Comparison of ENCODE assay signal across 28 cellular contexts in the genomic region with DNA sequence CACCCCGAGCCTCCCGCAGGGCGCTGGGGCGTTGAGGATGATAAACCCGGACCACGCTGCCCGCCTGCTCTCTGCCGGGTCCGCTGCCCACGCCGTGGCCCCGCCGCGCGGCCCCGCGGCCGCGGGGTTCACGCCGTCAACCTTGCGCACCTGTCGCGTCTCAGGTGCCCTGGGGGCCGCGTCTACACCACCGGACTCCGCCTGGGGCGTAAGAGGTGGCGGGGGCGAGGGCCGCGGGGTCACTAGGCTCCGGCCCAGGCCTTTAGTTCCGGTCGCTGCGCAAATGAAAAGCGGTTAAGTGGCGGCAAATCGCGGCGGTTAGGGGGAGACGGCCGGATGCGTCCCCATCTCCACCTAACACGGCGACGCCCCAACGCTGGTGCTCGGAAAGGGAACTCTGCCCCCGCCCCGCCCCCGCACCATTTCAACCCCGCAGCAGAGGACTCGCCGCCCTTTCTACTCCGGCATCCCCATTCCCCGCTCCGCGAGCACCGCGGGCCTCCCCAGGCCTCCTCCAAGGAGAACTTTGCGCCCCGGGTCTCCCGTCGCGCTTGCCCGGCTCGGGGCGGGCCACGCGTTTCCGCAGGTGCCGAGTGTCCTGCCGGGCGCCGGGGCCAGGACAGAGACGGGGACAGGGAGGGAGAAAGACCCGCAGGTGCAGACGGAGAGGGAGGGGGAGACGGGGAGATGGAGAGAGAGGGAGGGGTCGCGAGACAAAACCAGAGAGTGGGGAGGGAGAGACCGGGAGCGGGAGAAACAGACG. TPM values are rescaled to one million over a fixed set of nuclear protein-coding genes. Genes with fewer than 3 reads are reported as not detected.
DNase-seq lines count a peak whose midpoint lies in the region; ATAC-seq, FAIRE-seq and TF ChIP-seq lines count a peak whose summit lies in the region.
"Had no signal": no experiment of that assay in that cellular context is flagged by ENCODE, and none has a peak within 500 bp of the region (broad histone marks: within the 10 kb centered on the region; RNA-seq: fewer than 3 reads in every experiment).

No MANE protein-coding gene starts in this region.

- no peak for ATAC-seq in HCT116
- no peak for ATAC-seq in K562
- ATAC-seq in HG03442 (IDR thresholded peaks at IDR 0.05; ENCODE audit: unreplicated experiment) = no peak
- ATAC-seq: body of pancreas, esophagus mucosa, mucosa of descending colon had no signal

- intact Hi-C loops in HCT116 (cut with micrococcal nuclease) (no loop called here), K562 (cut with micrococcal nuclease) (no loop called here)
- intact Hi-C loops in activated naive CD4-positive, alpha-beta T cell treated with anti-CD3 and anti-CD28 coated beads for 36 hours (cut with micrococcal nuclease) = loop anchor here (5.0 kb wide), 1 partner anchor 290 kb away; no protein-coding TSS in a partner anchor

- no peaks in the 10 kb centered on the region for H3K36me3 Mint-ChIP-seq in nephron progenitor cell (ENCODE audit: low read depth)
- H3K36me3 Mint-ChIP-seq in activated naive CD4-positive, alpha-beta T cell treated with anti-CD3 and anti-CD28 coated beads for 36 hours (ENCODE audit: low read depth) = no peaks in the 10 kb centered on the region

- H3K9me1 ChIP-seq in K562 (ENCODE audit: control insufficient read depth, insufficient read depth, low read length) = no peaks in the 10 kb centered on the region

- POLR2A ChIA-PET in HCT116 (lab: Charles Lee) (no interaction called here), K562 (lab: Yijun Ruan, JAX) (no interaction called here)

- in situ Hi-C loops in K562 (cut with MboI) (no loop called here), KBM-7 (cut with MboI; ENCODE audit: low pct_unique_long_range_greater_than_20kb, low sequenced_read_pairs) (no loop called here)

- no peak for TF ChIP-seq EP300 in K562 (IDR thresholded peaks at IDR 0.05; ENCODE audit: low read length)

- TF ChIP-seq CTCF in HCT116 (IDR thresholded peaks at IDR 0.05 in 2 of 3, conservative IDR thresholded peaks at IDR 0.05 in 1 of 3; ENCODE audit: borderline replicate concordance in 1 of 3, insufficient read depth in 1 of 3, low read depth in 2 of 3, low read length in 2 of 3) = no peak
- TF ChIP-seq CTCF in K562 (IDR thresholded peaks at IDR 0.05 in 2 of 3, conservative IDR thresholded peaks at IDR 0.05 in 1 of 3; ENCODE audit: insufficient read depth in 2 of 3, low read depth in 1 of 3, low read length in 3 of 3) = no peak
- no peak for TF ChIP-seq CTCF in nephron progenitor cell (IDR thresholded peaks at IDR 0.05)

- H3K9me3 ChIP-seq in BLaER1 treated with 17β-estradiol and CSF1 and Interleukin-3, amounts not matched to agents 10 nM and 100 nM (replicated peaks in 1 of 11) = no peaks in the 10 kb centered on the region
- H3K9me3 ChIP-seq in HCT116 (ENCODE audit: control insufficient read depth in 1 of 2, insufficient read depth in 1 of 2, low read depth in 1 of 2, low read length in 2 of 2) (no peaks in the 10 kb centered on the region), K562 (replicated peaks; ENCODE audit: control insufficient read depth, insufficient read depth, low read depth, low read length) (no peaks in the 10 kb centered on the region)
- H3K9me3 ChIP-seq: body of pancreas, mucosa of descending colon, neutrophil, testis had no signal

- H3K79me2 ChIP-seq in HCT116 (ENCODE audit: insufficient read depth, low read length) (peaks cover 80% of the 10 kb centered on the region), K562 (ENCODE audit: control insufficient read depth, insufficient read depth, low read length) (no peaks in the 10 kb centered on the region)

- H3K4me2 ChIP-seq in BLaER1 treated with 17β-estradiol and CSF1 and Interleukin-3, amounts not matched to agents 10 nM and 100 nM = peak overlapping the region; percentile 78 to 98 (median 93)
- H3K4me2 ChIP-seq in HCT116 (ENCODE audit: low read length) = no peak overlapping the region
- H3K4me2 ChIP-seq in K562 (ENCODE audit: insufficient read depth, low read length) = no peak overlapping the region

- H3K9ac ChIP-seq in BLaER1 treated with 17β-estradiol and CSF1 and Interleukin-3, amounts not matched to agents 10 nM and 100 nM = peak overlapping the region in 1 of 11 experiments; percentile 46; a peak in 4 of 22 replicates
- H3K9ac ChIP-seq in HCT116 (ENCODE audit: low read length) = no peak overlapping the region
- peak overlapping the region in 1 of 2 experiments; percentile 58; a peak in 1 of 4 replicates for H3K9ac ChIP-seq in K562 (ENCODE audit: insufficient read depth in 1 of 2, low read depth in 2 of 2, low read length in 2 of 2)

- no peak for TF ChIP-seq POLR2A in HCT116 (IDR thresholded peaks at IDR 0.05; ENCODE audit: borderline replicate concordance, extremely low read depth, insufficient read depth, insufficient read length)
- TF ChIP-seq POLR2A in K562 (conservative IDR thresholded peaks at IDR 0.05) = no peak

- H3K4me1 ChIP-seq in BLaER1 treated with 17β-estradiol and CSF1 and Interleukin-3, amounts not matched to agents 10 nM and 100 nM = peaks cover 31 to 42% (median 38%) of the 10 kb centered on the region in 10 experiments
- H3K4me1 ChIP-seq in HCT116 (ENCODE audit: control insufficient read depth in 1 of 2, insufficient read depth in 2 of 2, low read length in 2 of 2) = peaks cover 2 to 31% of the 10 kb centered on the region in 2 experiments; a peak in 3 of 4 replicates
- peaks cover 0 to 73% of the 10 kb centered on the region in 2 experiments; a peak in 2 of 5 replicates for H3K4me1 ChIP-seq in K562 (replicated peaks in 1 of 2; ENCODE audit: control insufficient read depth in 2 of 2, insufficient read depth in 2 of 2, low read length in 2 of 2)
- H3K4me1 ChIP-seq: testis had no signal

- WGBS in K562 (ENCODE audit: insufficient coverage, low coverage, missing lambda C conversion rate) = 2% methylated on average over 51 of the region's 86 CpGs

- DNase-seq in HCT116 (ENCODE audit: low read depth, low spot score) = no peak
- peak in 1 of 4 experiments; percentile 45 for DNase-seq in K562 (ENCODE audit: extremely low read depth in 1 of 4, low spot score in 3 of 4)
- no peak for DNase-seq in nephron progenitor cell
- no peak for DNase-seq in activated naive CD4-positive, alpha-beta T cell treated with anti-CD3 and anti-CD28 coated beads for 36 hours
- no peak for DNase-seq in KBM-7
- DNase-seq: activated CD4-positive, alpha-beta T cell treated with anti-CD3 and anti-CD28 coated beads for 36 hours; body of pancreas; DMS79; effector CD8-positive, alpha-beta T cell; hypothalamus; mucosa of descending colon; NCI-H146; NCI-H2171; NCI-H748 treated with DMSO at 0.1 percent for 48 hours; SHP77; stimulated activated CD4-positive, alpha-beta T cell treated with anti-CD3 and anti-CD28 coated beads, Interleukin-1b, Interleukin-23, amount 100 ng/mL, for 48 hours; SW 1271; testis had no signal

- H3K27me3 Mint-ChIP-seq in nephron progenitor cell (ENCODE audit: low read depth, poor library complexity) = peaks cover 89% of the 10 kb centered on the region
- peaks cover 62% of the 10 kb centered on the region for H3K27me3 Mint-ChIP-seq in activated naive CD4-positive, alpha-beta T cell treated with anti-CD3 and anti-CD28 coated beads for 36 hours (ENCODE audit: low read depth)

- H3K27ac ChIP-seq in BLaER1 treated with 17β-estradiol and CSF1 and Interleukin-3, amounts not matched to agents 10 nM and 100 nM = no peak overlapping the region
- H3K27ac ChIP-seq in HCT116 (ENCODE audit: low read depth, low read length) (peak overlapping the region; percentile 8; the same call in 1 of the 2 replicates), K562 (ENCODE audit: extremely low read depth, low read depth, low read length) (no peak overlapping the region)
- H3K27ac ChIP-seq: body of pancreas, neutrophil, skin epidermis, testis had no signal

- H3K27me3 ChIP-seq in BLaER1 treated with 17β-estradiol and CSF1 and Interleukin-3, amounts not matched to agents 10 nM and 100 nM = peaks cover 99 to 100% (median 100%) of the 10 kb centered on the region in 11 experiments
- H3K27me3 ChIP-seq in HCT116 (ENCODE audit: insufficient read depth, low read length) = no peaks in the 10 kb centered on the region
- peaks cover 34 to 68% of the 10 kb centered on the region in 2 experiments; a peak in 4 of 5 replicates for H3K27me3 ChIP-seq in K562 (ENCODE audit: control insufficient read depth in 2 of 2, insufficient read depth in 2 of 2, low read length in 2 of 2)

- no peaks in the 10 kb centered on the region for H3K9me3 Mint-ChIP-seq in nephron progenitor cell
- H3K9me3 Mint-ChIP-seq in activated naive CD4-positive, alpha-beta T cell treated with anti-CD3 and anti-CD28 coated beads for 36 hours = no peaks in the 10 kb centered on the region

- no peak for FAIRE-seq in K562 (lab: Jason Lieb, UNC)
- FAIRE-seq: frontal cortex, GM12892, keratinocyte had no signal

- peaks cover 0 to 96% (median 80%) of the 10 kb centered on the region in 11 experiments; a peak in 20 of 22 replicates for H4K20me1 ChIP-seq in BLaER1 treated with 17β-estradiol and CSF1 and Interleukin-3, amounts not matched to agents 10 nM and 100 nM
- H4K20me1 ChIP-seq in HCT116 (ENCODE audit: insufficient read depth) = peaks cover 4% of the 10 kb centered on the region; the same call in 1 of the 2 replicates
- H4K20me1 ChIP-seq in K562 (replicated peaks; ENCODE audit: control insufficient read depth, insufficient read depth, low read length) = no peaks in the 10 kb centered on the region; the same call in none of the 2 replicates

- H3K27ac Mint-ChIP-seq in nephron progenitor cell = no peak overlapping the region
- no peak overlapping the region for H3K27ac Mint-ChIP-seq in activated naive CD4-positive, alpha-beta T cell treated with anti-CD3 and anti-CD28 coated beads for 36 hours
- H3K27ac Mint-ChIP-seq: activated CD4-positive, alpha-beta T cell treated with anti-CD3 and anti-CD28 coated beads for 36 hours had no signal

- H2AFZ ChIP-seq in HCT116 (ENCODE audit: low read depth, low read length, poor library complexity, severe bottlenecking) = no peak overlapping the region
- H2AFZ ChIP-seq in K562 (ENCODE audit: low read depth, low read length) = no peak overlapping the region

- no TSS peak for BruUV-seq in HCT116 (replicated peaks; lab: Mats Ljungman, UMichigan)
- no TSS peak for BruUV-seq in K562 (replicated peaks; lab: Mats Ljungman, UMichigan)

- peaks cover 13% of the 10 kb centered on the region for H3K4me1 Mint-ChIP-seq in nephron progenitor cell
- peaks cover 12% of the 10 kb centered on the region for H3K4me1 Mint-ChIP-seq in activated naive CD4-positive, alpha-beta T cell treated with anti-CD3 and anti-CD28 coated beads for 36 hours (ENCODE audit: low read depth)

- no peaks in the 10 kb centered on the region for H3K9me2 ChIP-seq in HCT116 (ENCODE audit: insufficient read depth)

- CTCF ChIA-PET in HCT116 (lab: Charles Lee) = no interaction called here
- CTCF ChIA-PET in K562 (lab: Yijun Ruan, JAX; ENCODE audit: low intra/inter-chr PET ratio) = no interaction called here
- CTCF ChIA-PET in activated naive CD4-positive, alpha-beta T cell treated with anti-CD3 and anti-CD28 coated beads for 36 hours (lab: Charles Lee) = no interaction called here

- H3K36me3 ChIP-seq in BLaER1 treated with 17β-estradiol and CSF1 and Interleukin-3, amounts not matched to agents 10 nM and 100 nM = no peaks in the 10 kb centered on the region
- H3K36me3 ChIP-seq in HCT116 (ENCODE audit: control insufficient read depth in 1 of 2, insufficient read depth in 2 of 2, low read length in 2 of 2) (peaks cover 2 to 6% of the 10 kb centered on the region in 2 experiments; a peak in 1 of 4 replicates), K562 (ENCODE audit: control insufficient read depth, insufficient read depth, low read length) (no peaks in the 10 kb centered on the region)
- H3K36me3 ChIP-seq: neutrophil had no signal

- TF ChIP-seq RAD21 in HCT116 (IDR thresholded peaks at IDR 0.05; ENCODE audit: low read depth) = no peak
- TF ChIP-seq RAD21 in K562 (CRISPR knock-in tag; conservative IDR thresholded peaks at IDR 0.05 in 1 of 2, IDR thresholded peaks at IDR 0.05 in 1 of 2) = no peak

- RAD21 ChIA-PET in HCT116 (lab: Charles Lee; ENCODE audit: low non-redundant PET in 1 of 2, low total read pairs in 2 of 2, uncharacterized antibody in 2 of 2, unreplicated experiment in 2 of 2) = no interaction called here

- peak overlapping the region; percentile 41 to 66 (median 50) for H3K4me3 ChIP-seq in BLaER1 treated with 17β-estradiol and CSF1 and Interleukin-3, amounts not matched to agents 10 nM and 100 nM
- H3K4me3 ChIP-seq in HCT116 (replicated peaks in 1 of 2; ENCODE audit: low read depth in 1 of 2, low read length in 2 of 2) (no peak overlapping the region), K562 (no peak overlapping the region)
- H3K4me3 ChIP-seq: body of pancreas, mucosa of descending colon, skin epidermis, testis had no signal

- peak overlapping the region; percentile 40 for H3K4me3 Mint-ChIP-seq in nephron progenitor cell
- H3K4me3 Mint-ChIP-seq in activated naive CD4-positive, alpha-beta T cell treated with anti-CD3 and anti-CD28 coated beads for 36 hours = no peak overlapping the region
- H3K4me3 Mint-ChIP-seq: activated CD4-positive, alpha-beta T cell treated with anti-CD3 and anti-CD28 coated beads for 36 hours had no signal

RNA-seq across cellular contexts. Expression of a gene that starts 4.3 kb away (rescaled TPM):
- total RNA-seq in HCT116 (2021; ENCODE audit: unreplicated experiment) = 22.1 TPM
- 9.0 and 9.6 TPM in 2 replicates for polyA plus RNA-seq in HCT116 (2012)
- total RNA-seq in K562 (2011; cell fraction: chromatin; rRNA removed; ENCODE audit: low replicate concordance) = 0.12 TPM in 1 of 2 replicates, not detected in the other
- not detected in 2 replicates for total RNA-seq in K562 (2011; cell fraction: nucleolus; rRNA removed)
- total RNA-seq in K562 (2011; cell fraction: nucleoplasm; rRNA removed) = 0.08 TPM in 1 of 2 replicates, not detected in the other
- not detected in 2 replicates for total RNA-seq in K562 (2014; rRNA removed)
- not detected in 2 replicates for total RNA-seq in K562 (2014; rRNA removed; fragmentation: Illumina TruSeq; extraction: Trizol)
- total RNA-seq in K562 (2015; rRNA removed; fragmentation: Illumina TruSeq; extraction: Trizol) = not detected in 2 replicates
- not detected in 2 replicates for total RNA-seq in K562 (2021)
- polyA plus RNA-seq in K562 (2011; rRNA removed) = 0.01 TPM in 1 of 2 replicates, not detected in the other
- polyA plus RNA-seq in K562 (2011; cell fraction: cytosol; rRNA removed) = 0.01 and 0.04 TPM in 2 replicates
- polyA plus RNA-seq in K562 (2011; cell fraction: nucleus; rRNA removed) = 0.06 and 0.14 TPM in 2 replicates
- polyA plus RNA-seq in K562 (2012) = 0.01 and 0.07 TPM in 2 replicates
- polyA plus RNA-seq in K562 (2014; fragmentation: Illumina TruSeq; extraction: Trizol) = not detected in 2 replicates
- not detected for polyA plus RNA-seq in K562 (2014; fragmentation: Nextera tagmentation; extraction: Ambion mirVana)
- polyA plus RNA-seq in K562 (2014; rRNA removed) = not detected in 2 replicates
- 0.03 TPM in 1 of 2 replicates, not detected in the other for polyA minus RNA-seq in K562 (2011; rRNA and poly(A)+ RNA removed)
- not detected in 2 replicates for polyA minus RNA-seq in K562 (2011; cell fraction: cytosol; rRNA and poly(A)+ RNA removed)
- polyA minus RNA-seq in K562 (2011; cell fraction: nucleus; rRNA and poly(A)+ RNA removed) = not detected in 2 replicates
- total RNA-seq in activated naive CD4-positive, alpha-beta T cell treated with anti-CD3 and anti-CD28 coated beads for 36 hours = not detected
- total RNA-seq: activated CD4-positive, alpha-beta T cell treated with anti-CD3 and anti-CD28 coated beads for 36 hours; esophagus mucosa; frontal cortex; lower leg skin; mucosa of descending colon; OCI-LY7 had no signal

RNA-seq across cellular contexts. Expression of a gene that starts 54.4 kb away (rescaled TPM):
- total RNA-seq in HCT116 (2021; ENCODE audit: unreplicated experiment) (17.0 TPM), K562 (2014; rRNA removed) (3.2 and 5.0 TPM in 2 replicates), K562 (2014; rRNA removed; fragmentation: Illumina TruSeq; extraction: Trizol) (3.2 and 3.6 TPM in 2 replicates), K562 (2015; rRNA removed; fragmentation: Illumina TruSeq; extraction: Trizol) (3.8 and 4.3 TPM in 2 replicates), K562 (2021) (12.3 and 13.2 TPM in 2 replicates)
- polyA plus RNA-seq in HCT116 (2012) = 15.6 and 16.5 TPM in 2 replicates
- total RNA-seq in K562 (2011; cell fraction: chromatin; rRNA removed; ENCODE audit: low replicate concordance) = 40.7 and 89.4 TPM in 2 replicates
- 37.1 and 44.7 TPM in 2 replicates for total RNA-seq in K562 (2011; cell fraction: nucleolus; rRNA removed)
- total RNA-seq in K562 (2011; cell fraction: nucleoplasm; rRNA removed) = 35.0 and 38.7 TPM in 2 replicates
- polyA plus RNA-seq in K562 (2011; rRNA removed) (8.3 and 13.2 TPM in 2 replicates), K562 (2014; fragmentation: Illumina TruSeq; extraction: Trizol) (6.0 and 6.4 TPM in 2 replicates), K562 (2014; fragmentation: Nextera tagmentation; extraction: Ambion mirVana) (1 to 10 TPM; 1.2 to 2.2 TPM), K562 (2014; rRNA removed) (10.1 and 11.9 TPM in 2 replicates)
- polyA plus RNA-seq in K562 (2011; cell fraction: cytosol; rRNA removed) = 12.0 and 13.1 TPM in 2 replicates
- 36.1 and 44.4 TPM in 2 replicates for polyA plus RNA-seq in K562 (2011; cell fraction: nucleus; rRNA removed)
- 5.6 and 7.6 TPM in 2 replicates for polyA plus RNA-seq in K562 (2012)
- polyA minus RNA-seq in K562 (2011; rRNA and poly(A)+ RNA removed) = 9.7 and 10.4 TPM in 2 replicates
- polyA minus RNA-seq in K562 (2011; cell fraction: cytosol; rRNA and poly(A)+ RNA removed) = 7.3 and 10.2 TPM in 2 replicates
- polyA minus RNA-seq in K562 (2011; cell fraction: nucleus; rRNA and poly(A)+ RNA removed) = 5.4 and 7.0 TPM in 2 replicates
- total RNA-seq in activated naive CD4-positive, alpha-beta T cell treated with anti-CD3 and anti-CD28 coated beads for 36 hours = 1 to 10 TPM; 6.1 to 8.4 TPM
- total RNA-seq: frontal cortex had no signal

Comparison
In these comparisons a context has a peak if more than half of its experiments do, and no peak if none do; other contexts are left out.
1. H3K4me2 ChIP-seq: peak in BLaER1 treated with 17β-estradiol and CSF1 and Interleukin-3, amounts not matched to agents 10 nM and 100 nM (11 of 11); none in HCT116 (single experiment) and K562 (single experiment).
2. H3K4me3 ChIP-seq: peak in BLaER1 treated with 17β-estradiol and CSF1 and Interleukin-3, amounts not matched to agents 10 nM and 100 nM (10 of 10); none in HCT116 (0 of 2) and K562 (single experiment).
3. RNA of a gene that starts 4.3 kb away (total RNA-seq): 22.1 TPM in HCT116 (single experiment); 0.08 to 0.12 TPM in K562 and not detected in activated naive CD4-positive, alpha-beta T cell treated with anti-CD3 and anti-CD28 coated beads for 36 hours; every median in the first group is over 10 times any median in the second.